Comparison of ENCODE assay signal across 8 cellular contexts in genomic region chr16:21520134-21521047, GRCh38.
DNase-seq lines count a peak whose midpoint lies in the region; ATAC-seq and TF ChIP-seq lines count a peak whose summit lies in the region.
"Not testable (repeated sequence)": the region's sequence is repeated elsewhere in the genome, so short reads cannot be mapped to it uniquely, and the experiment has no call there.

No MANE protein-coding gene starts in this region.

- peak overlapping the region; percentile 98 for H3K27ac Mint-ChIP-seq in chondrocyte (ENCODE audit: unreplicated experiment)

- H3K27me3 Mint-ChIP-seq in chondrocyte (ENCODE audit: low read depth), result not testable (repeated sequence)

- peaks cover 35% of the 10 kb centered on the region for H3K4me1 Mint-ChIP-seq in chondrocyte (ENCODE audit: low read depth)

- H3K36me3 Mint-ChIP-seq in chondrocyte (ENCODE audit: low read depth), result not testable (repeated sequence)

- not testable (repeated sequence) for TF ChIP-seq CTCF in chondrocyte (IDR thresholded peaks at IDR 0.05)

- not testable (repeated sequence) for H3K9me3 Mint-ChIP-seq in chondrocyte (ENCODE audit: low read depth)

- ATAC-seq in HG03378 (IDR thresholded peaks at IDR 0.05; ENCODE audit: unreplicated experiment), result peak; percentile 53

- DNase-seq in Ammon's horn (ENCODE audit: low spot score) (peak; percentile 98), NCI-H460 (ENCODE audit: extremely low read depth, low read depth) (peak; percentile 93), chondrocyte (ENCODE audit: low spot score) (peak; percentile 99), kidney glomerular epithelial cell (lab: John Stamatoyannopoulos, UW) (peak; percentile 69)
- DNase-seq in activated CD4-positive, alpha-beta T cell treated with anti-CD3 and anti-CD28 coated beads for 24 hours (ENCODE audit: low read depth in 2 of 2), result peak; percentile 96 to 100
- DNase-seq in stimulated activated CD4-positive, alpha-beta T cell treated with anti-CD3 and anti-CD28 coated beads, Interleukin-15, amount 100 ng/mL, for 48 hours (ENCODE audit: low read depth in 2 of 2), result peak; percentile 96 to 99

- peak; percentile 82 for TF ChIP-seq POLR2A in GM19193 (IDR thresholded peaks at IDR 0.05; ENCODE audit: extremely low read depth, insufficient read depth, insufficient read length)

- H3K4me3 Mint-ChIP-seq in chondrocyte (ENCODE audit: unreplicated experiment), result peak overlapping the region; percentile 91

Comparison
In these comparisons a context has a peak if more than half of its experiments do, and no peak if none do; other contexts are left out.
1. Peak in every context shown above with its lines: DNase-seq and ATAC-seq.